Comparison of ENCODE assay signal across 8 cellular contexts in the genomic region with DNA sequence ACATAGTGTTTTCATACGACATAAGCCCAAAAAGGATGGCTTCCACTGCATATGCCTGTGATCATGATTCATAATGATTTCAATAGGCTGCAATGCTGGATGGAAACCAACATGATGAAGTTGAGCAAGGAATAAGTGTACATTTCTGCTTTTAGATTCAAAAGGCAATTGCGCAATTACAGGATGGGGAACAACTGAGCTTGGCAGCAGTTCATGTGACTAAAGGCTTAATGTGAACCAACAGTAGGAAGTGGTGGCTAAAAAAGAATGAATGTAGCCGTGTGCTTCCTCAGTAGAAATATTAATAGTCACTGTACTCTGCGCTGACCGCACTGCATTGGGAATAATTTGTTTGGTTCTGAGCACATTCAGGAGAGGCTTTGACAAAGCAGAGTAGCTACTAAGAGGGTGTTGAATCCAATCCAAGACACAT. TPM values are rescaled to one million over a fixed set of nuclear protein-coding genes. Genes with fewer than 3 reads are reported as not detected.
DNase-seq lines count a peak whose midpoint lies in the region; ATAC-seq and TF ChIP-seq lines count a peak whose summit lies in the region.

No MANE protein-coding gene starts in this region.

- H3K4me3 Mint-ChIP-seq in natural killer cell treated with Interleukin-12 subunit alpha and Interleukin-12 subunit beta and Interleukin-15 and Interleukin-18, amount 100 ng/mL, for 72 hours = no peak overlapping the region

- no peaks in the 10 kb centered on the region for H4K20me1 ChIP-seq in BLaER1 treated with 17β-estradiol and CSF1 and Interleukin-3, amounts not matched to agents 10 nM and 100 nM

- peak; percentile 17 to 28 for ATAC-seq in natural killer cell treated with Interleukin-12 subunit alpha and Interleukin-12 subunit beta and Interleukin-15 and Interleukin-18, amount 100 ng/mL, for 72 hours
- ATAC-seq in HG03025 (IDR thresholded peaks at IDR 0.05; ENCODE audit: low FRiP score, unreplicated experiment) (no peak), GM19328 (IDR thresholded peaks at IDR 0.05; ENCODE audit: unreplicated experiment) (no peak)
- no peak for ATAC-seq in stimulated activated naive CD8-positive, alpha-beta T cell treated with anti-CD3 and anti-CD28 coated beads, Interleukin-15, Interleukin-2, amounts not matched to agents 100 U/mL and 50 U/mL, for 24 hours

- no peak overlapping the region for H3K27ac Mint-ChIP-seq in natural killer cell treated with Interleukin-12 subunit alpha and Interleukin-12 subunit beta and Interleukin-15 and Interleukin-18, amount 100 ng/mL, for 72 hours

- peaks cover 14 to 37% of the 10 kb centered on the region in 2 donors for H3K27me3 Mint-ChIP-seq in natural killer cell treated with Interleukin-12 subunit alpha and Interleukin-12 subunit beta and Interleukin-15 and Interleukin-18, amount 100 ng/mL, for 72 hours

- H3K9me3 ChIP-seq in BLaER1 treated with 17β-estradiol and CSF1 and Interleukin-3, amounts not matched to agents 10 nM and 100 nM (replicated peaks in 1 of 11) = peaks cover 0 to 32% (median 0%) of the 10 kb centered on the region in 11 experiments; a peak in 9 of 22 replicates

- peak overlapping the region; percentile 65 to 89 (median 85) for H3K9ac ChIP-seq in BLaER1 treated with 17β-estradiol and CSF1 and Interleukin-3, amounts not matched to agents 10 nM and 100 nM

- peaks cover 17 to 87% (median 66%) of the 10 kb centered on the region in 10 experiments for H3K4me1 ChIP-seq in BLaER1 treated with 17β-estradiol and CSF1 and Interleukin-3, amounts not matched to agents 10 nM and 100 nM

- peak overlapping the region; percentile 85 to 99 (median 96) for H3K27ac ChIP-seq in BLaER1 treated with 17β-estradiol and CSF1 and Interleukin-3, amounts not matched to agents 10 nM and 100 nM

- no peaks in the 10 kb centered on the region for H3K4me1 Mint-ChIP-seq in natural killer cell treated with Interleukin-12 subunit alpha and Interleukin-12 subunit beta and Interleukin-15 and Interleukin-18, amount 100 ng/mL, for 72 hours (ENCODE audit: low read depth in 2 of 2)

- H3K4me3 ChIP-seq in BLaER1 treated with 17β-estradiol and CSF1 and Interleukin-3, amounts not matched to agents 10 nM and 100 nM = peak overlapping the region in 3 of 10 experiments; percentile 15 to 20 (median 19); a peak in 2 of 20 replicates
- no peak overlapping the region for H3K4me3 ChIP-seq in epithelial cell of esophagus (ENCODE audit: low read length)

- H3K4me2 ChIP-seq in BLaER1 treated with 17β-estradiol and CSF1 and Interleukin-3, amounts not matched to agents 10 nM and 100 nM = peak overlapping the region; percentile 61 to 92 (median 82)

- peaks cover 0 to 14% (median 0%) of the 10 kb centered on the region in 11 experiments; a peak in 5 of 22 replicates for H3K36me3 ChIP-seq in BLaER1 treated with 17β-estradiol and CSF1 and Interleukin-3, amounts not matched to agents 10 nM and 100 nM

- TF ChIP-seq CTCF in epithelial cell of esophagus (IDR thresholded peaks at IDR 0.05; ENCODE audit: insufficient read depth, low read depth, low read length, missing control alignments) = no peak

- DNase-seq in NOMO-1 treated with DMSO at 0.1 percent for 48 hours (lab: John Stamatoyannopoulos, UW; ENCODE audit: unreplicated experiment) (peak; percentile 100), epithelial cell of esophagus (ENCODE audit: low read depth) (peak; percentile 99), DMS79 (lab: John Stamatoyannopoulos, UW) (no peak)
- no peak for DNase-seq in natural killer cell treated with Interleukin-12 subunit alpha and Interleukin-12 subunit beta and Interleukin-15 and Interleukin-18, amount 100 ng/mL, for 72 hours (ENCODE audit: low spot score)
- no peak for DNase-seq in stimulated activated naive CD8-positive, alpha-beta T cell treated with anti-CD3 and anti-CD28 coated beads, Interleukin-15, Interleukin-2, amounts not matched to agents 100 U/mL and 50 U/mL, for 24 hours

- no peaks in the 10 kb centered on the region for H3K36me3 Mint-ChIP-seq in natural killer cell treated with Interleukin-12 subunit alpha and Interleukin-12 subunit beta and Interleukin-15 and Interleukin-18, amount 100 ng/mL, for 72 hours

- no peaks in the 10 kb centered on the region for H3K9me3 Mint-ChIP-seq in natural killer cell treated with Interleukin-12 subunit alpha and Interleukin-12 subunit beta and Interleukin-15 and Interleukin-18, amount 100 ng/mL, for 72 hours

- H3K27me3 ChIP-seq in BLaER1 treated with 17β-estradiol and CSF1 and Interleukin-3, amounts not matched to agents 10 nM and 100 nM = no peaks in the 10 kb centered on the region

RNA-seq across cellular contexts. Expression of a gene that starts 51.2 kb away (rescaled TPM):
- total RNA-seq in natural killer cell treated with Interleukin-12 subunit alpha and Interleukin-12 subunit beta and Interleukin-15 and Interleukin-18, amount 100 ng/mL, for 72 hours = 1 to 10 TPM in 1 of 2 donors, not detected in 1; 1.2 TPM

Comparison
In these comparisons a context has a peak if more than half of its experiments do, and no peak if none do; other contexts are left out.
1. DNase-seq: peak in NOMO-1 treated with DMSO at 0.1 percent for 48 hours (single experiment) and epithelial cell of esophagus (single experiment); none in natural killer cell treated with Interleukin-12 subunit alpha and Interleukin-12 subunit beta and Interleukin-15 and Interleukin-18, amount 100 ng/mL, for 72 hours (single experiment), DMS79 (single experiment) and stimulated activated naive CD8-positive, alpha-beta T cell treated with anti-CD3 and anti-CD28 coated beads, Interleukin-15, Interleukin-2, amounts not matched to agents 100 U/mL and 50 U/mL, for 24 hours (single experiment).
2. ATAC-seq: peak in natural killer cell treated with Interleukin-12 subunit alpha and Interleukin-12 subunit beta and Interleukin-15 and Interleukin-18, amount 100 ng/mL, for 72 hours (2 of 2); none in HG03025 (single experiment), stimulated activated naive CD8-positive, alpha-beta T cell treated with anti-CD3 and anti-CD28 coated beads, Interleukin-15, Interleukin-2, amounts not matched to agents 100 U/mL and 50 U/mL, for 24 hours (single experiment) and GM19328 (single experiment).